In genomic region chr11:83007909-83008580, GRCh38 we compare ENCODE assay signal across 9 cellular contexts.
DNase-seq lines count a peak whose midpoint lies in the region; ATAC-seq and TF ChIP-seq lines count a peak whose summit lies in the region.
"Had no signal": no experiment of that assay in that cellular context is flagged by ENCODE, and none has a peak within 500 bp of the region (broad histone marks: within the 10 kb centered on the region; RNA-seq: fewer than 3 reads in every experiment).

No MANE protein-coding gene starts in this region.

- DNase-seq in NCI-H1417 (lab: John Stamatoyannopoulos, UW) (peak in 2 of 3 experiments; percentile 61 to 85), NCI-H1417 treated with DMSO at 0.1 percent for 48 hours (lab: John Stamatoyannopoulos, UW) (no peak), iris pigment epithelial cell (ENCODE audit: low read depth) (peak; percentile 45), stomach (peak; percentile 73)
- DNase-seq in activated CD8-positive, alpha-beta T cell treated with anti-CD3 and anti-CD28 coated beads for 36 hours: peak; percentile 15
- no peak for DNase-seq in stimulated activated CD4-positive, alpha-beta T cell treated with anti-CD3 and anti-CD28 coated beads, Interleukin-4, amount 100 ng/mL, for 24 hours

- TF ChIP-seq CTCF in activated CD8-positive, alpha-beta T cell treated with anti-CD3 and anti-CD28 coated beads for 36 hours (IDR thresholded peaks at IDR 0.05): no peak
- no peak for TF ChIP-seq CTCF in stomach (IDR thresholded peaks at IDR 0.05)

- H3K36me3 ChIP-seq in stomach: no peaks in the 10 kb centered on the region

- peak overlapping the region; percentile 34 to 76 (median 62) for H3K27ac ChIP-seq in stomach

- CTCF ChIA-PET in activated CD8-positive, alpha-beta T cell treated with anti-CD3 and anti-CD28 coated beads for 36 hours (lab: Charles Lee): interaction anchor here (1.1 to 1.7 kb wide), 4 partner anchors 9 to 141 kb away, joined by 3 to 5 read pairs (median 4); no protein-coding TSS in a partner anchor

- 10 to 20% (median 16%) methylated on average over 6 of the region's 6 CpGs for WGBS in stomach, 5 donors

- H3K27ac Mint-ChIP-seq in activated CD8-positive, alpha-beta T cell treated with anti-CD3 and anti-CD28 coated beads for 36 hours: peak overlapping the region; percentile 48
- H3K27ac Mint-ChIP-seq: T-helper 1 cell treated with Interleukin-12 subunit alpha and Interleukin-12 subunit beta and Interleukin-4 antibody, amounts not matched to agents 30 μg/mL and 1 μg/mL, for 36 hours had no signal

- H3K4me3 Mint-ChIP-seq in activated CD8-positive, alpha-beta T cell treated with anti-CD3 and anti-CD28 coated beads for 36 hours: no peak overlapping the region
- H3K4me3 Mint-ChIP-seq: T-helper 1 cell treated with Interleukin-12 subunit alpha and Interleukin-12 subunit beta and Interleukin-4 antibody, amounts not matched to agents 30 μg/mL and 1 μg/mL, for 36 hours had no signal

- H3K4me1 ChIP-seq in stomach: peaks cover 20 to 61% (median 39%) of the 10 kb centered on the region in 4 donors

- H3K4me1 Mint-ChIP-seq in activated CD8-positive, alpha-beta T cell treated with anti-CD3 and anti-CD28 coated beads for 36 hours (ENCODE audit: low read depth): peaks cover 67% of the 10 kb centered on the region

- no peak overlapping the region for H3K4me3 ChIP-seq in stomach

- H3K9me3 Mint-ChIP-seq in activated CD8-positive, alpha-beta T cell treated with anti-CD3 and anti-CD28 coated beads for 36 hours: no peaks in the 10 kb centered on the region
- H3K9me3 Mint-ChIP-seq: T-helper 1 cell treated with Interleukin-12 subunit alpha and Interleukin-12 subunit beta and Interleukin-4 antibody, amounts not matched to agents 30 μg/mL and 1 μg/mL, for 36 hours had no signal

- TF ChIP-seq POLR2A in stomach (IDR thresholded peaks at IDR 0.05): no peak

- no peaks in the 10 kb centered on the region for H3K27me3 Mint-ChIP-seq in activated CD8-positive, alpha-beta T cell treated with anti-CD3 and anti-CD28 coated beads for 36 hours

- ATAC-seq in HG03442 (IDR thresholded peaks at IDR 0.05; ENCODE audit: unreplicated experiment): peak; percentile 44
- ATAC-seq in activated CD8-positive, alpha-beta T cell treated with anti-CD3 and anti-CD28 coated beads for 36 hours: no peak
- ATAC-seq in esophagus mucosa: no peak

- TF ChIP-seq EP300 in stomach (IDR thresholded peaks at IDR 0.05): no peak

- no peaks in the 10 kb centered on the region for H3K27me3 ChIP-seq in stomach

- H3K9me3 ChIP-seq in stomach: no peaks in the 10 kb centered on the region

- intact Hi-C loops in activated CD8-positive, alpha-beta T cell treated with anti-CD3 and anti-CD28 coated beads for 36 hours (cut with micrococcal nuclease): loop anchor here (5.0 to 10.0 kb wide), 2 partner anchors 46 to 47 kb away; no protein-coding TSS in a partner anchor
- intact Hi-C loops in stomach (cut with DNase I; ENCODE audit: low total_unique reads): no loop called here

- POLR2A ChIA-PET in activated CD8-positive, alpha-beta T cell treated with anti-CD3 and anti-CD28 coated beads for 36 hours (lab: Charles Lee): interaction anchor here (1.2 to 2.2 kb wide), 3 partner anchors 10 to 13 kb away, joined by 5 to 8 read pairs (median 7); no protein-coding TSS in a partner anchor

- H3K36me3 Mint-ChIP-seq in activated CD8-positive, alpha-beta T cell treated with anti-CD3 and anti-CD28 coated beads for 36 hours (ENCODE audit: low read depth): peaks cover 11% of the 10 kb centered on the region

Comparison
In these comparisons a context has a peak if more than half of its experiments do, and no peak if none do; other contexts are left out.
1. DNase-seq: peak in NCI-H1417 (2 of 3), activated CD8-positive, alpha-beta T cell treated with anti-CD3 and anti-CD28 coated beads for 36 hours (single experiment), iris pigment epithelial cell (single experiment) and stomach (single experiment); none in NCI-H1417 treated with DMSO at 0.1 percent for 48 hours (single experiment) and stimulated activated CD4-positive, alpha-beta T cell treated with anti-CD3 and anti-CD28 coated beads, Interleukin-4, amount 100 ng/mL, for 24 hours (single experiment).